Comparison of ENCODE assay signal across 8 cellular contexts in genomic region chr17:78214016-78214705, GRCh38. TPM values are rescaled to one million over a fixed set of nuclear protein-coding genes. Genes with fewer than 3 reads are reported as not detected.
DNase-seq lines count a peak whose midpoint lies in the region; ATAC-seq, FAIRE-seq and TF ChIP-seq lines count a peak whose summit lies in the region.

BIRC5 (plus strand) TSS chr17:78214253; CDS start chr17:78214317, 64 bp downstream.

- intact Hi-C loops in kidney (cut with DNase I): no loop called here

- no peak within 1 kb of the TSS for H3K27ac Mint-ChIP-seq in central memory CD8-positive, alpha-beta T cell (ENCODE audit: low read depth)

- TF ChIP-seq EP300 in A549 (IDR thresholded peaks at IDR 0.05): no peak

- no peaks in the 10 kb centered on the region for H3K4me1 Mint-ChIP-seq in central memory CD8-positive, alpha-beta T cell

- peak within 1 kb of the TSS; percentile 86 to 93 for H3K27ac ChIP-seq in A549
- no peak within 1 kb of the TSS for H3K27ac ChIP-seq in kidney (ENCODE audit: low read depth in 2 of 2, low read length in 2 of 2)

- no peak for TF ChIP-seq CTCF in A549 (IDR thresholded peaks at IDR 0.05)
- TF ChIP-seq CTCF in kidney (IDR thresholded peaks at IDR 0.05; ENCODE audit: borderline replicate concordance, extremely low read depth, insufficient read depth): no peak

- H3K4me3 ChIP-seq in A549 (peak within 1 kb of the TSS; percentile 83), kidney (ENCODE audit: low read length in 2 of 2) (no peak within 1 kb of the TSS)

- no peaks in the 10 kb centered on the region for H3K9me3 Mint-ChIP-seq in central memory CD8-positive, alpha-beta T cell

- peaks cover 9% of the 10 kb centered on the region for H3K4me1 ChIP-seq in A549
- peaks cover 0 to 3% of the 10 kb centered on the region in 2 donors for H3K4me1 ChIP-seq in kidney (ENCODE audit: control insufficient read depth in 1 of 2, insufficient read depth in 1 of 2, low read depth in 1 of 2, low read length in 2 of 2)

- FAIRE-seq in A549 (lab: Jason Lieb, UNC) (no peak), kidney (lab: Jason Lieb, UNC) (no peak)

- peak; percentile 98 to 99 for ATAC-seq in A549
- peak; percentile 72 for ATAC-seq in GM18868 (IDR thresholded peaks at IDR 0.05; ENCODE audit: unreplicated experiment)
- ATAC-seq in HG03354 (IDR thresholded peaks at IDR 0.05; ENCODE audit: poor library complexity, severe bottlenecking, unreplicated experiment): peak; percentile 93
- peak; percentile 99 for ATAC-seq in central memory CD8-positive, alpha-beta T cell (replicated peaks; ENCODE audit: extremely low read depth, poor library complexity, severe bottlenecking)

- peak; percentile 27; the same call in 1 of the 2 replicates for TF ChIP-seq POLR2A in A549 (IDR thresholded peaks at IDR 0.05; ENCODE audit: low read length)

- H3K4me3 Mint-ChIP-seq in central memory CD8-positive, alpha-beta T cell: peak within 1 kb of the TSS; percentile 75

- no peak; a peak in 1 of 5 replicates for TF ChIP-seq RAD21 in A549 (conservative IDR thresholded peaks at IDR 0.05 in 1 of 2, IDR thresholded peaks at IDR 0.05 in 1 of 2)

- no peaks in the 10 kb centered on the region for H3K27me3 Mint-ChIP-seq in central memory CD8-positive, alpha-beta T cell

- peaks cover 5% of the 10 kb centered on the region for H3K36me3 Mint-ChIP-seq in central memory CD8-positive, alpha-beta T cell (ENCODE audit: insufficient read depth)

- peak within 1 kb of the TSS; percentile 80 for H3K4me2 ChIP-seq in A549

- no peak within 1 kb of the TSS for H3K9ac ChIP-seq in kidney (ENCODE audit: low read length in 2 of 2)

- under 1% methylated on average over 31 of the region's 60 CpGs for WGBS in A549 (ENCODE audit: missing lambda C conversion rate)

- CTCF ChIA-PET in A549 (lab: Yijun Ruan, JAX): interaction anchor here (0.7 to 17.1 kb wide), 6 partner anchors 27 to 208 kb away, joined by 3 to 150 read pairs (median 4); partner anchors contain the start of genes AFMID and TK1

- H3K36me3 ChIP-seq in kidney (ENCODE audit: control insufficient read depth in 1 of 2, insufficient read depth in 2 of 2, low read length in 2 of 2): no peaks in the 10 kb centered on the region

- DNase-seq in A549 (ENCODE audit: low read depth in 1 of 2, low spot score in 1 of 2) (peak; percentile 92 to 93), NCI-H460 (ENCODE audit: extremely low read depth, low read depth) (peak; percentile 87), kidney (peak; percentile 96)
- DNase-seq in activated CD4-positive, CD25-positive, alpha-beta regulatory T cell treated with anti-CD3 and anti-CD28 coated beads, Interleukin-2, amount 50 U/mL, for 16 hours (ENCODE audit: low read depth, low spot score): peak; percentile 83
- peak; percentile 83 to 91 for DNase-seq in central memory CD8-positive, alpha-beta T cell (ENCODE audit: low spot score in 2 of 2)
- DNase-seq in stimulated activated CD4-positive, alpha-beta T cell treated with anti-CD3 and anti-CD28 coated beads, Interleukin-15, amount 100 ng/mL, for 1 hour (ENCODE audit: low read depth in 1 of 2, low spot score in 1 of 2): peak; percentile 83 to 89

- H3K9me3 ChIP-seq in A549 (no peaks in the 10 kb centered on the region), kidney (ENCODE audit: control insufficient read depth in 1 of 2, low read length in 2 of 2) (no peaks in the 10 kb centered on the region)

- POLR2A ChIA-PET in A549 (lab: Yijun Ruan, JAX): no interaction called here

TF ChIP-seq in A549, 52 proteins besides CTCF, POLR2A, EP300 and RAD21:
- TF ChIP-seq MAX (IDR thresholded peaks at IDR 0.05) (peak; percentile 97), E2F6 (IDR thresholded peaks at IDR 0.05; ENCODE audit: borderline replicate concordance, low read depth) (peak; percentile 93), SREBF2 (IDR thresholded peaks at IDR 0.05) (no peak), CHD2 (IDR thresholded peaks at IDR 0.05; ENCODE audit: low read length, partially characterized antibody) (no peak), EHMT2 (IDR thresholded peaks at IDR 0.05; ENCODE audit: low read depth) (no peak), MYC (IDR thresholded peaks at IDR 0.05; ENCODE audit: borderline replicate concordance, low read length) (peak; percentile 79; the same call in 1 of the 2 replicates), JUN (IDR thresholded peaks at IDR 0.05) (peak; percentile 43 to 94; a peak in 3 of 5 replicates), FOSL2 (IDR thresholded peaks at IDR 0.05) (no peak), FOSL2 (CRISPR knock-in tag; IDR thresholded peaks at IDR 0.05) (0 out of 2 replicates have a peak, but pooled peaks have one; percentile 25), HDAC2 (IDR thresholded peaks at IDR 0.05) (peak; percentile 97), HES2 (IDR thresholded peaks at IDR 0.05) (no peak), PHF8 (IDR thresholded peaks at IDR 0.05; ENCODE audit: borderline replicate concordance, low read depth) (0 out of 2 replicates have a peak, but pooled peaks have one; percentile 58), KDM1A (IDR thresholded peaks at IDR 0.05; ENCODE audit: low read depth) (no peak), KDM5A (IDR thresholded peaks at IDR 0.05) (peak; percentile 93)
- TF ChIP-seq, protein P1, sequence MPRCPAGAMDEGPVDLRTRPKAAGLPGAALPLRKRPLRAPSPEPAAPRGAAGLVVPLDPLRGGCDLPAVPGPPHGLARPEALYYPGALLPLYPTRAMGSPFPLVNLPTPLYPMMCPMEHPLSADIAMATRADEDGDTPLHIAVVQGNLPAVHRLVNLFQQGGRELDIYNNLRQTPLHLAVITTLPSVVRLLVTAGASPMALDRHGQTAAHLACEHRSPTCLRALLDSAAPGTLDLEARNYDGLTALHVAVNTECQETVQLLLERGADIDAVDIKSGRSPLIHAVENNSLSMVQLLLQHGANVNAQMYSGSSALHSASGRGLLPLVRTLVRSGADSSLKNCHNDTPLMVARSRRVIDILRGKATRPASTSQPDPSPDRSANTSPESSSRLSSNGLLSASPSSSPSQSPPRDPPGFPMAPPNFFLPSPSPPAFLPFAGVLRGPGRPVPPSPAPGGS (IDR thresholded peaks at IDR 0.05): peak; percentile 22; the same call in 1 of the 3 replicates
- TF ChIP-seq, protein P2, sequence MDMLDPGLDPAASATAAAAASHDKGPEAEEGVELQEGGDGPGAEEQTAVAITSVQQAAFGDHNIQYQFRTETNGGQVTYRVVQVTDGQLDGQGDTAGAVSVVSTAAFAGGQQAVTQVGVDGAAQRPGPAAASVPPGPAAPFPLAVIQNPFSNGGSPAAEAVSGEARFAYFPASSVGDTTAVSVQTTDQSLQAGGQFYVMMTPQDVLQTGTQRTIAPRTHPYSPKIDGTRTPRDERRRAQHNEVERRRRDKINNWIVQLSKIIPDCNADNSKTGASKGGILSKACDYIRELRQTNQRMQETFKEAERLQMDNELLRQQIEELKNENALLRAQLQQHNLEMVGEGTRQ (IDR thresholded peaks at IDR 0.05): peak; percentile 2; the same call in 1 of the 2 replicates

RNA-seq across cellular contexts. Expression of gene BIRC5, which starts in this region (rescaled TPM):
- polyA plus RNA-seq in A549 (2011; rRNA removed) (45.4 and 51.9 TPM in 2 replicates), A549 (2017; fragmentation: RNase III; extraction: RNeasy Plus Mini Kit Qiagen cat#74134 plus additional on column Dnase treatment) (93.5 to 116 TPM (median 109 TPM) in 3 replicates), kidney (ENCODE audit: insufficient read depth, low read depth, low replicate concordance) (0.26 TPM)
- polyA plus RNA-seq in A549 (2012; cell fraction: cytosol; rRNA removed): 90.7 and 118 TPM in 2 replicates
- polyA plus RNA-seq in A549 (2012; cell fraction: nucleus; rRNA removed): 35.8 and 47.6 TPM in 2 replicates
- 40.3 and 63.2 TPM in 2 replicates for polyA minus RNA-seq in A549 (2011; rRNA and poly(A)+ RNA removed)
- total RNA-seq in NCI-H460 (2014; rRNA removed; shearing (Covaris generic)): 138 and 149 TPM in 2 replicates
- 132 and 149 TPM in 2 replicates for polyA plus RNA-seq in NCI-H460 (2014; cell fraction: nucleus; rRNA removed)
- total RNA-seq in kidney: 1.7 TPM

Comparison
In these comparisons a context has a peak if more than half of its experiments do, and no peak if none do; other contexts are left out.
1. RNA of gene BIRC5 (total RNA-seq): 138 to 149 TPM in NCI-H460; 1.7 TPM in kidney (single experiment); every median in the first group is over 10 times any median in the second.
2. RNA of gene BIRC5 (polyA plus RNA-seq): 35.8 to 118 TPM in A549; 0.26 TPM in kidney (single experiment); every median in the first group is over 10 times any median in the second.
3. H3K27ac ChIP-seq: peak in A549 (2 of 2); none in kidney (0 of 2).
4. Peak in every context shown above with its lines, with median percentiles within 50 percentile points of each other: ATAC-seq and DNase-seq.